In the genomic region with DNA sequence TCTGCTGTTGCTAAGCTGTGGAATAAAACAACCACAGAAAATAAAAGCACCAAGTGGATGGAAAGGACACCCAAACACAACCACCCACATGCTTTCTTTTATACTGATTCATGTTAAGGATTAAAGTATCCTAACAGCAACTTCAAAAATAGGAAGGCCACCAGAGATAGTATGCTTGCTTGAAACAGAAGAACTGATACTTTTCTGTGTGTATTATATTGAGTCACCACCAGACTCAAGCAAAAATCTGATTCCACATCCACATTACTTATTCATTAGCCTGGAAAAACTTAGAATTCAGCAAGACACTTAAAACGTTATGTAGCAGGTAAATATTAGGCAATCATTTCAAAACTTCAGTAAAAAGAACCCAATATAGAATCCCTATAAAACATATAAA, we compare ENCODE assay signal across 20 cellular contexts. TPM values are rescaled to one million over a fixed set of nuclear protein-coding genes. Genes with fewer than 3 reads are reported as not detected.
A peak's percentile ranks its signal among the peaks of the same experiment; 100 is the strongest.
DNase-seq lines count a peak whose midpoint lies in the region; ATAC-seq, FAIRE-seq and TF ChIP-seq lines count a peak whose summit lies in the region.
"Had no signal": no experiment of that assay in that cellular context is flagged by ENCODE, and none has a peak within 500 bp of the region (broad histone marks: within the 10 kb centered on the region; RNA-seq: fewer than 3 reads in every experiment).

No MANE protein-coding gene starts in this region.

- peak; percentile 27; the same call in 1 of the 3 replicates for ATAC-seq in GM12878
- ATAC-seq: GM23338, HepG2 had no signal

- no peak overlapping the region for H2AFZ ChIP-seq in GM12878 (ENCODE audit: control insufficient read depth, low read depth, low read length)
- H2AFZ ChIP-seq: GM23338 had no signal

- H3K27ac Mint-ChIP-seq in HFFc6 (peak overlapping the region; percentile 34; the same call in 1 of the 2 replicates), osteocyte (ENCODE audit: unreplicated experiment) (peak overlapping the region; percentile 60)
- H3K27ac Mint-ChIP-seq: CD4-positive, alpha-beta T cell; GM23338 had no signal

- H3K4me2 ChIP-seq in GM12878 (ENCODE audit: control insufficient read depth, insufficient read depth): no peak overlapping the region
- H3K4me2 ChIP-seq: GM23338 had no signal

- H3K9ac ChIP-seq in GM12878 (ENCODE audit: control insufficient read depth, insufficient read depth, low read length): no peak overlapping the region

- WGBS in GM12878 (ENCODE audit: insufficient coverage, insufficient replicate concordance, low lambda C conversion rate, missing lambda C conversion rate): 4% methylated on average over 1 of the region's 1 CpG
- 83% methylated on average over 1 of the region's 1 CpG for WGBS in prostate gland
- 63% methylated on average over 1 of the region's 1 CpG for WGBS in esophagus muscularis mucosa

- DNase-seq in HFFc6 (no peak), GM12878 (ENCODE audit: low read depth, low spot score) (no peak), osteocyte (ENCODE audit: extremely low spot score, unreplicated experiment) (no peak), prostate gland (ENCODE audit: low spot score) (no peak), DMS53 (lab: John Stamatoyannopoulos, UW) (no peak), esophagus muscularis mucosa (ENCODE audit: extremely low spot score) (no peak)
- DNase-seq: AML-193; CD4-positive, alpha-beta T cell; DMS153; DMS79 treated with DMSO at 0.1 percent for 48 hours; GF-D8; HCEC 1CT; KG1 had no signal

- TF ChIP-seq POLR2A in GM12878 (IDR thresholded peaks at IDR 0.05; ENCODE audit: low read depth, low read length): no peak
- TF ChIP-seq POLR2A in prostate gland (IDR thresholded peaks at IDR 0.05): no peak
- no peak for TF ChIP-seq POLR2A in esophagus muscularis mucosa (IDR thresholded peaks at IDR 0.05; ENCODE audit: low read depth)

- intact Hi-C loops in GM12878 (cut with micrococcal nuclease; ENCODE audit: unreplicated experiment): no loop called here
- intact Hi-C loops in prostate gland (cut with DNase I): no loop called here
- intact Hi-C loops in esophagus muscularis mucosa (cut with DNase I): no loop called here

- H3K36me3 Mint-ChIP-seq in HFFc6 (ENCODE audit: low read depth) (peaks cover 12% of the 10 kb centered on the region), osteocyte (ENCODE audit: unreplicated experiment) (peaks cover 3% of the 10 kb centered on the region)

- POLR2A ChIA-PET in GM12878 (lab: Charles Lee): no interaction called here

- H3K4me3 Mint-ChIP-seq in HFFc6: no peak overlapping the region
- no peak overlapping the region for H3K4me3 Mint-ChIP-seq in osteocyte (ENCODE audit: unreplicated experiment)
- H3K4me3 Mint-ChIP-seq: CD4-positive, alpha-beta T cell; GM23338 had no signal

- no peak for FAIRE-seq in GM12878 (lab: Jason Lieb, UNC)
- FAIRE-seq: A204.1, GM18507, H54, HepG2, HTR-8/SVneo had no signal

- SMC1A ChIA-PET in GM12878 (lab: Charles Lee; ENCODE audit: uncharacterized antibody, unreplicated experiment): no interaction called here

- H3K27me3 Mint-ChIP-seq in HFFc6 (ENCODE audit: insufficient read depth) (no peaks in the 10 kb centered on the region), osteocyte (ENCODE audit: unreplicated experiment) (no peaks in the 10 kb centered on the region)
- H3K27me3 Mint-ChIP-seq: CD4-positive, alpha-beta T cell had no signal

- H3K9me3 Mint-ChIP-seq in HFFc6: no peaks in the 10 kb centered on the region
- H3K9me3 Mint-ChIP-seq in osteocyte (ENCODE audit: unreplicated experiment): peaks cover 7% of the 10 kb centered on the region
- H3K9me3 Mint-ChIP-seq: CD4-positive, alpha-beta T cell; GM23338 had no signal

- in situ Hi-C loops in GM12878 (cut with MboI): no loop called here

- H3K79me2 ChIP-seq in GM12878 (ENCODE audit: control insufficient read depth, insufficient read depth, low read length): no peaks in the 10 kb centered on the region

- no peaks in the 10 kb centered on the region for H3K36me3 ChIP-seq in GM12878 (ENCODE audit: control insufficient read depth in 2 of 2, insufficient read depth in 2 of 2, low read length in 1 of 2)
- no peaks in the 10 kb centered on the region for H3K36me3 ChIP-seq in prostate gland
- peaks cover 0 to 15% (median 0%) of the 10 kb centered on the region in 4 donors for H3K36me3 ChIP-seq in esophagus muscularis mucosa

- no peak overlapping the region for H3K4me3 ChIP-seq in GM12878
- H3K4me3 ChIP-seq in prostate gland: no peak overlapping the region
- no peak overlapping the region for H3K4me3 ChIP-seq in esophagus muscularis mucosa
- H3K4me3 ChIP-seq: GM23338 had no signal

- TF ChIP-seq EP300 in GM12878 (IDR thresholded peaks at IDR 0.05; ENCODE audit: borderline replicate concordance in 1 of 2, control insufficient read depth in 1 of 2, low read depth in 2 of 2, low read length in 2 of 2) (no peak), esophagus muscularis mucosa (IDR thresholded peaks at IDR 0.05) (no peak)

- BruUV-seq in GM12878 (replicated peaks; lab: Mats Ljungman, UMichigan): TSS peak; percentile 30

- TF ChIP-seq RAD21 in GM12878 (IDR thresholded peaks at IDR 0.05; ENCODE audit: insufficient read depth, low read depth, low read length): no peak

- no peak overlapping the region for H3K27ac ChIP-seq in GM12878 (ENCODE audit: control insufficient read depth, insufficient read depth)
- no peak overlapping the region for H3K27ac ChIP-seq in prostate gland
- no peak overlapping the region for H3K27ac ChIP-seq in esophagus muscularis mucosa (replicated peaks in 1 of 4)
- H3K27ac ChIP-seq: C4-2B had no signal

- CTCF ChIA-PET in GM12878 (lab: Yijun Ruan, JAX): interaction anchor here (1.1 to 1.6 kb wide), 2 partner anchors 10 to 21 kb away, joined by 3 read pairs; no protein-coding TSS in a partner anchor

- RAD21 ChIA-PET in GM12878 (lab: Charles Lee; ENCODE audit: unreplicated experiment): no interaction called here

- H3K4me1 Mint-ChIP-seq in HFFc6 (ENCODE audit: low read depth): peaks cover 34% of the 10 kb centered on the region
- H3K4me1 Mint-ChIP-seq in osteocyte (ENCODE audit: unreplicated experiment): peaks cover 16% of the 10 kb centered on the region

- H4K20me1 ChIP-seq in GM12878 (ENCODE audit: control insufficient read depth, insufficient read depth): no peaks in the 10 kb centered on the region

- no peak for TF ChIP-seq CTCF in HFFc6 (IDR thresholded peaks at IDR 0.05)
- TF ChIP-seq CTCF in GM12878 (IDR thresholded peaks at IDR 0.05 in 2 of 3, conservative IDR thresholded peaks at IDR 0.05 in 1 of 3; ENCODE audit: control insufficient read depth in 2 of 3, extremely low read depth in 1 of 3, insufficient read depth in 1 of 3, low read depth in 3 of 3, low read length in 3 of 3): no peak
- no peak for TF ChIP-seq CTCF in osteocyte (IDR thresholded peaks at IDR 0.05)
- no peak for TF ChIP-seq CTCF in prostate gland (IDR thresholded peaks at IDR 0.05)
- no peak for TF ChIP-seq CTCF in esophagus muscularis mucosa (IDR thresholded peaks at IDR 0.05)

- no peaks in the 10 kb centered on the region for H3K27me3 ChIP-seq in GM12878 (replicated peaks in 1 of 2; ENCODE audit: control insufficient read depth in 2 of 2, insufficient read depth in 2 of 2, low read length in 1 of 2)
- H3K27me3 ChIP-seq in prostate gland (replicated peaks; ENCODE audit: insufficient read depth): no peaks in the 10 kb centered on the region
- no peaks in the 10 kb centered on the region for H3K27me3 ChIP-seq in esophagus muscularis mucosa

- H3K9me3 ChIP-seq in GM12878 (replicated peaks; ENCODE audit: control insufficient read depth, insufficient read depth, low read length): no peaks in the 10 kb centered on the region
- no peaks in the 10 kb centered on the region for H3K9me3 ChIP-seq in prostate gland
- H3K9me3 ChIP-seq in esophagus muscularis mucosa: no peaks in the 10 kb centered on the region

- H3K4me1 ChIP-seq in GM12878 (ENCODE audit: control insufficient read depth, insufficient read depth, low read length) (no peaks in the 10 kb centered on the region), prostate gland (replicated peaks) (no peaks in the 10 kb centered on the region), esophagus muscularis mucosa (no peaks in the 10 kb centered on the region)

TF ChIP-seq in GM12878, 131 proteins besides CTCF, POLR2A, EP300 and RAD21:
- TF ChIP-seq STAT3 (IDR thresholded peaks at IDR 0.05; ENCODE audit: low read depth, low read length): no peak
- no peak for TF ChIP-seq ZNF217 (IDR thresholded peaks at IDR 0.05)
- TF ChIP-seq SPI1 (IDR thresholded peaks at IDR 0.05; ENCODE audit: borderline replicate concordance, insufficient read depth, low read depth, low read length): 0 out of 2 replicates have a peak, but pooled peaks have one; percentile 3
- no peak for TF ChIP-seq HDAC2 (IDR thresholded peaks at IDR 0.05)
- no peak for TF ChIP-seq MEF2B (IDR thresholded peaks at IDR 0.05; ENCODE audit: partially characterized antibody, poor library complexity, severe bottlenecking)
TF ChIP-seq in GM12878: peak in this region for 1.

RNA-seq across cellular contexts. Expression of gene ZDHHC21, which starts 52.3 kb away (rescaled TPM):
- total RNA-seq in HFFc6 (2021; fragmentation: NEBNext Ultra II Directional; extraction: Animal tissue kit (Norgen Biotek cat#: 25700)): 10 to 100 TPM in 2 of 6 experiments, 1 to 10 TPM in 4; 6.7 to 10.4 (median 9.0) TPM
- 163 and 171 TPM in 2 replicates for total RNA-seq in GM12878 (2013; cell fraction: nucleolus; rRNA removed)
- 11.1 and 14.8 TPM in 2 replicates for total RNA-seq in GM12878 (2014; rRNA removed)
- total RNA-seq in GM12878 (2014; rRNA removed; fragmentation: Illumina TruSeq; extraction: Trizol): 14.4 and 16.4 TPM in 2 replicates
- total RNA-seq in GM12878 (2021): 10.2 and 10.7 TPM in 2 replicates
- polyA plus RNA-seq in GM12878 (2011; ENCODE audit: low read depth): 2.2 TPM
- 14.6 and 25.8 TPM in 2 replicates for polyA plus RNA-seq in GM12878 (2011; rRNA removed)
- 2.9 and 3.4 TPM in 2 replicates for polyA plus RNA-seq in GM12878 (2011; cell fraction: cytosol; rRNA removed)
- 32.7 and 33.5 TPM in 2 replicates for polyA plus RNA-seq in GM12878 (2011; cell fraction: nucleus; rRNA removed)
- 5.9 and 6.5 TPM in 2 replicates for polyA plus RNA-seq in GM12878 (2012)
- 10.8 and 14.6 TPM in 2 replicates for polyA plus RNA-seq in GM12878 (2014; fragmentation: Illumina TruSeq; extraction: Trizol)
- 1 to 10 TPM; 2.6 to 2.9 TPM for polyA plus RNA-seq in GM12878 (2014; fragmentation: Nextera tagmentation; extraction: Ambion mirVana)
- polyA plus RNA-seq in GM12878 (2014; rRNA removed): 5.4 and 6.4 TPM in 2 replicates
- 1 to 10 TPM; 7.2 to 7.6 TPM for polyA plus RNA-seq in GM12878 (2016; fragmentation: Nextera tagmentation; extraction: Ambion mirVana)
- 18.9 and 20.3 TPM in 2 replicates for polyA minus RNA-seq in GM12878 (2011; rRNA and poly(A)+ RNA removed)
- 4.0 and 4.6 TPM in 2 replicates for polyA minus RNA-seq in GM12878 (2011; cell fraction: cytosol; rRNA and poly(A)+ RNA removed)
- 43.8 and 58.8 TPM in 2 replicates for polyA minus RNA-seq in GM12878 (2011; cell fraction: nucleus; rRNA and poly(A)+ RNA removed)
- 9.3 and 9.5 TPM in 2 replicates for total RNA-seq in osteocyte
- total RNA-seq in prostate gland: 10 to 100 TPM in 1 of 2 donors, 1 to 10 TPM in 1; 8.0 to 11.6 TPM
- total RNA-seq in esophagus muscularis mucosa: 10 to 100 TPM in 1 of 4 donors, 1 to 10 TPM in 3; 7.6 to 11.6 (median 8.9) TPM
